In genomic region chr6:144202879-144203468, GRCh38 we compare ENCODE assay signal across 2 cellular contexts.
A peak's percentile ranks its signal among the peaks of the same experiment; 100 is the strongest.
TF ChIP-seq lines count a peak whose summit lies in the region.

No MANE protein-coding gene starts in this region.

TF ChIP-seq in HepG2, 621 proteins besides CTCF, POLR2A, EP300 and RAD21:
- no peak for TF ChIP-seq FOXK1 (CRISPR knock-in tag; IDR thresholded peaks at IDR 0.05; ENCODE audit: borderline replicate concordance, low read depth)
- peak; percentile 93; the same call in 1 of the 2 replicates for TF ChIP-seq ZNF562 (CRISPR knock-in tag; IDR thresholded peaks at IDR 0.05; ENCODE audit: borderline replicate concordance)
- TF ChIP-seq JUND (CRISPR knock-in tag; IDR thresholded peaks at IDR 0.05), result no peak

TF ChIP-seq in K562, 482 proteins besides CTCF, POLR2A, EP300 and RAD21:
- TF ChIP-seq ZFP30 (CRISPR knock-in tag; IDR thresholded peaks at IDR 0.05; ENCODE audit: borderline replicate concordance) (no peak), CBX3 (IDR thresholded peaks at IDR 0.05; ENCODE audit: borderline replicate concordance in 1 of 2, low read length in 2 of 2) (peak in 1 of 2 experiments; percentile 98; a peak in 2 of 3 replicates), ZNF561 (CRISPR knock-in tag; conservative IDR thresholded peaks at IDR 0.05) (peak; percentile 97), TRIM28 (IDR thresholded peaks at IDR 0.05) (peak; percentile 94), TRIM24 (IDR thresholded peaks at IDR 0.05) (peak; percentile 6 to 57; a peak in 2 of 4 replicates), JUNB (CRISPR knock-in tag; conservative IDR thresholded peaks at IDR 0.05) (no peak), ZNF445 (CRISPR knock-in tag; IDR thresholded peaks at IDR 0.05; ENCODE audit: low read depth) (peak; percentile 72; the same call in 1 of the 2 replicates), ZNF707 (CRISPR knock-in tag; conservative IDR thresholded peaks at IDR 0.05) (peak; percentile 40; the same call in 1 of the 2 replicates), ZNF280B (CRISPR knock-in tag; IDR thresholded peaks at IDR 0.05) (peak; percentile 68; the same call in 1 of the 2 replicates), MYC (IDR thresholded peaks at IDR 0.05; ENCODE audit: low read depth, low read length) (no peak), MYC (CRISPR knock-in tag; IDR thresholded peaks at IDR 0.05; ENCODE audit: borderline replicate concordance, low read depth) (no peak), TOE1 (IDR thresholded peaks at IDR 0.05; ENCODE audit: borderline replicate concordance) (no peak), TOE1 (CRISPR knock-in tag; IDR thresholded peaks at IDR 0.05; ENCODE audit: borderline replicate concordance, low read depth) (no peak), XRCC3 (IDR thresholded peaks at IDR 0.05) (0 out of 2 replicates have a peak, but pooled peaks have one; percentile 59), SFPQ (IDR thresholded peaks at IDR 0.05; ENCODE audit: low read depth, low read length) (no peak), ELF1 (tag; IDR thresholded peaks at IDR 0.05) (no peak), REST (CRISPR knock-in tag; IDR thresholded peaks at IDR 0.05; ENCODE audit: low read depth) (no peak), ZNF134 (CRISPR knock-in tag; conservative IDR thresholded peaks at IDR 0.05) (no peak), IRF1 (CRISPR knock-in tag; IDR thresholded peaks at IDR 0.05; ENCODE audit: borderline replicate concordance) (no peak), CBX1 (IDR thresholded peaks at IDR 0.05; ENCODE audit: low read depth) (peak; percentile 65; the same call in 1 of the 2 replicates), ZNF280A (IDR thresholded peaks at IDR 0.05; ENCODE audit: low read depth, partially characterized antibody) (peak; percentile 98), EHMT2 (IDR thresholded peaks at IDR 0.05) (no peak), HBP1 (CRISPR knock-in tag; IDR thresholded peaks at IDR 0.05) (no peak), CBX5 (IDR thresholded peaks at IDR 0.05; ENCODE audit: borderline replicate concordance, low read depth) (peak; percentile 89), ZEB2 (IDR thresholded peaks at IDR 0.05) (peak; percentile 59; the same call in 1 of the 2 replicates)
TF ChIP-seq in K562: peak in this region for 12.
